In the genomic region with DNA sequence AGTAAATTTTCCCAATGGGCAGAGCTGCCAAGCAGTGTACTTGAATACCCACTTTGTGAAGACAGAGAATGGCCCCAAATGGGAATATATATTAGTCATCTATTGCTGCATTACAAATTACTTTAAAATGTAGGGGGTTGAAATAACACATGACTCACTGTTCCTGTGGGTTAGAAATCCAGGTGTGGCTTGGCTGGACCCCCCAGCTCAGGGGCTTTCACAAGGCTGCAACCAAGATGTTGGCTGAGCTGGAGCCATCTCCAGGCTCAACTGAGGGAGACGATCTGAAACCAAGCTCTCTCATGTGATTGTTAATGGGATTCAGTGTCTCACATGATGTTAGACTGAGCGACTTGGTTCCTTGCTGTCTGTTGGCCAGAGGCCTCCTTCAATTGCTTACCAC, we compare ENCODE assay signal across 20 cellular contexts. TPM values are rescaled to one million over a fixed set of nuclear protein-coding genes. Genes with fewer than 3 reads are reported as not detected.
DNase-seq lines count a peak whose midpoint lies in the region; ATAC-seq and TF ChIP-seq lines count a peak whose summit lies in the region.
"Had no signal": no experiment of that assay in that cellular context is flagged by ENCODE, and none has a peak within 500 bp of the region (broad histone marks: within the 10 kb centered on the region; RNA-seq: fewer than 3 reads in every experiment).

No MANE protein-coding gene starts in this region.

- TF ChIP-seq EP300 in upper lobe of left lung (IDR thresholded peaks at IDR 0.05) = no peak

- intact Hi-C loops in CD8-positive, alpha-beta T cell (cut with DNase I, micrococcal nuclease) = no loop called here

- ATAC-seq in upper lobe of left lung (ENCODE audit: low FRiP score in 2 of 2) (no peak), HG02759 (IDR thresholded peaks at IDR 0.05; ENCODE audit: unreplicated experiment) (no peak)
- ATAC-seq in CD8-positive, alpha-beta T cell = no peak
- ATAC-seq: activated CD4-positive, CD25-positive, alpha-beta regulatory T cell treated with anti-CD3 and anti-CD28 coated beads, Interleukin-2, amount 50 U/mL, for 24 hours; activated CD8-positive, alpha-beta memory T cell treated with anti-CD3 and anti-CD28 coated beads, Interleukin-2, amount 10 ng/mL, durations not matched to agents 7 days and 5 days; GM12878; T-cell had no signal

- WGBS in upper lobe of left lung, 2 donors = 92 to 100% methylated on average over 1 to 2 of the region's 2 CpGs

- DNase-seq in SK-MEL-5 (ENCODE audit: low read depth, low spot score) (peak; percentile 54), epithelial cell of prostate (ENCODE audit: low read depth, low spot score) (no peak), renal cortical epithelial cell (ENCODE audit: low read depth) (peak; percentile 98), upper lobe of left lung (no peak)
- no peak for DNase-seq in CD8-positive, alpha-beta T cell
- DNase-seq in stimulated activated CD4-positive, alpha-beta T cell treated with anti-CD3 and anti-CD28 coated beads, Interleukin-2, amount 100 ng/mL, for 24 hours = no peak
- DNase-seq: activated CD8-positive, alpha-beta memory T cell treated with anti-CD3 and anti-CD28 coated beads, Interleukin-2, amount 10 ng/mL, durations not matched to agents 7 days and 5 days; activated gamma-delta T cell treated with Interleukin-2 at 50 U/mL for 16 hours; DND-41; left ventricle myocardium inferior; naive B cell; NCI-H1105 treated with DMSO at 0.1 percent for 48 hours; stimulated activated CD4-positive, alpha-beta T cell treated with anti-CD3 and anti-CD28 coated beads, Interleukin-1b, Interleukin-23, amount 100 ng/mL, for 48 hours; T-cell had no signal

- H3K27ac ChIP-seq in HEK293 (ENCODE audit: extremely low read depth, low read depth, low read length) = no peak overlapping the region
- peak overlapping the region; percentile 60 for H3K27ac ChIP-seq in epithelial cell of prostate
- H3K27ac ChIP-seq in upper lobe of left lung = no peak overlapping the region
- H3K27ac ChIP-seq in CD8-positive, alpha-beta T cell (ENCODE audit: low read depth, low read length) = no peak overlapping the region
- H3K27ac ChIP-seq: hepatocyte, left ventricle myocardium inferior had no signal

- no peaks in the 10 kb centered on the region for H3K9me3 Mint-ChIP-seq in CD8-positive, alpha-beta T cell
- H3K9me3 Mint-ChIP-seq: brain, naive B cell, T-cell had no signal

- H3K4me3 ChIP-seq in HEK293 (ENCODE audit: low read depth, low read length) = no peak overlapping the region
- H3K4me3 ChIP-seq in upper lobe of left lung = no peak overlapping the region
- H3K4me3 ChIP-seq in CD8-positive, alpha-beta T cell (ENCODE audit: low read depth, low read length) = no peak overlapping the region
- H3K4me3 ChIP-seq: GM12878, hepatocyte, left ventricle myocardium inferior had no signal

- H3K27me3 Mint-ChIP-seq in CD8-positive, alpha-beta T cell (ENCODE audit: low read depth) = peaks cover 20% of the 10 kb centered on the region

- H3K27me3 ChIP-seq in upper lobe of left lung = no peaks in the 10 kb centered on the region
- H3K27me3 ChIP-seq in CD8-positive, alpha-beta T cell (ENCODE audit: insufficient read depth, low read length) = no peaks in the 10 kb centered on the region
- H3K27me3 ChIP-seq: hepatocyte had no signal

- CTCF ChIA-PET in HEK293 (lab: Yijun Ruan, JAX) = interaction anchor here (0.6 to 1.8 kb wide), 4 partner anchors 12 to 65 kb away, joined by 3 to 7 read pairs (median 4); no protein-coding TSS in a partner anchor
- CTCF ChIA-PET in CD8-positive, alpha-beta T cell (lab: Charles Lee) = no interaction called here

- no peaks in the 10 kb centered on the region for H3K9me3 ChIP-seq in HEK293 (ENCODE audit: control insufficient read depth, insufficient read depth, low read depth, low read length)
- H3K9me3 ChIP-seq in upper lobe of left lung = no peaks in the 10 kb centered on the region
- no peaks in the 10 kb centered on the region for H3K9me3 ChIP-seq in CD8-positive, alpha-beta T cell (ENCODE audit: low read length)
- H3K9me3 ChIP-seq: left ventricle myocardium inferior had no signal

- H3K4me1 Mint-ChIP-seq in CD8-positive, alpha-beta T cell (ENCODE audit: low read depth) = no peaks in the 10 kb centered on the region
- H3K4me1 Mint-ChIP-seq: activated CD8-positive, alpha-beta memory T cell treated with anti-CD3 and anti-CD28 coated beads, Interleukin-2, amount 10 ng/mL, durations not matched to agents 7 days and 5 days; naive B cell; T-cell had no signal

- H3K4me1 ChIP-seq in HEK293 (ENCODE audit: control insufficient read depth, insufficient read depth, low read length) (no peaks in the 10 kb centered on the region), upper lobe of left lung (peaks cover 0 to 4% (median 0%) of the 10 kb centered on the region in 4 donors)
- no peaks in the 10 kb centered on the region for H3K4me1 ChIP-seq in CD8-positive, alpha-beta T cell (ENCODE audit: insufficient read depth, low read length)

- TF ChIP-seq CTCF in HEK293 (tag by site-specific recombination; IDR thresholded peaks at IDR 0.05) (no peak), upper lobe of left lung (IDR thresholded peaks at IDR 0.05) (no peak)
- TF ChIP-seq CTCF in CD8-positive, alpha-beta T cell (IDR thresholded peaks at IDR 0.05) = no peak

- no peaks in the 10 kb centered on the region for H3K36me3 Mint-ChIP-seq in CD8-positive, alpha-beta T cell
- H3K36me3 Mint-ChIP-seq: activated CD8-positive, alpha-beta memory T cell treated with anti-CD3 and anti-CD28 coated beads, Interleukin-2, amount 10 ng/mL, durations not matched to agents 7 days and 5 days; brain; naive B cell; T-cell had no signal

- no peaks in the 10 kb centered on the region for H3K36me3 ChIP-seq in HEK293 (ENCODE audit: control insufficient read depth in 2 of 2, insufficient read depth in 1 of 2, low read length in 2 of 2)
- no peaks in the 10 kb centered on the region for H3K36me3 ChIP-seq in upper lobe of left lung
- no peaks in the 10 kb centered on the region for H3K36me3 ChIP-seq in CD8-positive, alpha-beta T cell (ENCODE audit: insufficient read depth, low read length)
- H3K36me3 ChIP-seq: left ventricle myocardium inferior had no signal

- H3K27ac Mint-ChIP-seq in CD8-positive, alpha-beta T cell = no peak overlapping the region
- H3K27ac Mint-ChIP-seq: activated CD8-positive, alpha-beta memory T cell treated with anti-CD3 and anti-CD28 coated beads, Interleukin-2, amount 10 ng/mL, durations not matched to agents 7 days and 5 days; brain; naive B cell; T-cell had no signal

- POLR2A ChIA-PET in HEK293 (lab: Yijun Ruan, JAX) = interaction anchor here (1.3 kb wide), 1 partner anchor 12 kb away, joined by 3 read pairs; no protein-coding TSS in a partner anchor
- POLR2A ChIA-PET in CD8-positive, alpha-beta T cell (lab: Charles Lee) = no interaction called here

- no peak for TF ChIP-seq POLR2A in upper lobe of left lung (IDR thresholded peaks at IDR 0.05)

- in situ Hi-C loops in SK-MEL-5 (cut with HindIII; ENCODE audit: low pct_unique_long_range_greater_than_20kb, low sequenced_read_pairs) = no loop called here

- no peak overlapping the region for H3K4me3 Mint-ChIP-seq in CD8-positive, alpha-beta T cell
- H3K4me3 Mint-ChIP-seq: activated CD8-positive, alpha-beta memory T cell treated with anti-CD3 and anti-CD28 coated beads, Interleukin-2, amount 10 ng/mL, durations not matched to agents 7 days and 5 days; brain; naive B cell; T-cell had no signal

TF ChIP-seq in HEK293, 187 proteins besides CTCF, POLR2A, EP300 and RAD21:
- no peak for TF ChIP-seq ZBTB20 (tag by site-specific recombination; IDR thresholded peaks at IDR 0.05)
- TF ChIP-seq GLIS1 (tag by site-specific recombination; IDR thresholded peaks at IDR 0.05) = peak; percentile 81
- TF ChIP-seq ZNF311 (tag by site-specific recombination; IDR thresholded peaks at IDR 0.05; ENCODE audit: borderline replicate concordance) = no peak
TF ChIP-seq in HEK293: peak in this region for 1.

RNA-seq across cellular contexts. Expression of a gene that starts 33.4 kb away (rescaled TPM):
- total RNA-seq in SK-MEL-5 (2014; rRNA removed; shearing (Covaris generic)) = 4.0 and 4.5 TPM in 2 replicates
- 2.7 and 3.2 TPM in 2 replicates for polyA plus RNA-seq in SK-MEL-5 (2015; cell fraction: cytosol; rRNA removed)
- polyA plus RNA-seq in SK-MEL-5 (2015; cell fraction: nucleus; rRNA removed) = 8.3 and 10.4 TPM in 2 replicates
- 250 and 285 TPM in 2 replicates for total RNA-seq in renal cortical epithelial cell
- total RNA-seq in upper lobe of left lung = 10 to 100 TPM; 43.8 to 87.5 (median 49.0) TPM
- total RNA-seq in CD8-positive, alpha-beta T cell = not detected
- total RNA-seq: activated CD8-positive, alpha-beta memory T cell treated with anti-CD3 and anti-CD28 coated beads, Interleukin-2, amount 10 ng/mL, durations not matched to agents 7 days and 5 days had no signal

Comparison
In these comparisons a context has a peak if more than half of its experiments do, and no peak if none do; other contexts are left out.
1. DNase-seq: peak in SK-MEL-5 (single experiment) and renal cortical epithelial cell (single experiment); none in epithelial cell of prostate (single experiment), upper lobe of left lung (0 of 2), CD8-positive, alpha-beta T cell (0 of 7) and stimulated activated CD4-positive, alpha-beta T cell treated with anti-CD3 and anti-CD28 coated beads, Interleukin-2, amount 100 ng/mL, for 24 hours (0 of 2).